8 cellular contexts compared by ENCODE assay signal in the genomic region with DNA sequence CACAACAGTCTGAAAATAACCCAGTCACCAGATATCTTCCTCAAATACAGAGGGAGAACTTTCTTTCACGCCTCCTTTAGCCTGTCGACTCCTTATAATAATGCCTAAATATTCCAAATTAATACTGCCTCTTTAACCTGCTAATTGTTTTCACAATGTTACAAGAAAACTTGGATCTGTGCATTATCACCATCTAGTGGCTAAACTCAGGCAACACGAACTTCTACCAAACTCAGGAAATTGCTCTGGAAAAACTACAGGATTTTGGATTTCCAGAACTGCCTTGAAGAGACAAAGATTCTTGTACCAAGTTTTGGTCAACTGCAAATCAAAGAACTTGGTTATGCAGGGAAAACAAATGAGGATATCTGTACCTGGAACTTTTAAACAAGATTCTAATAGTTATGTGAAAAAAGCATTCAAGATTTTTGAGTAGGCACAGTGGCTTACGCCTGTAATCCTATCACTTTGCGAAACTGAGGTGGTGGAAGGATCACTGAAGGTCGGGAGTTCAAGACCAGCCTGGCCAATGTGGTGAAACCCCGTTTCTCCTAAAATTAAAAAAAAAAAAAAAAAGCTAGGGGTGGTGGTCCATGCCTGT. TPM values are rescaled to one million over a fixed set of nuclear protein-coding genes. Genes with fewer than 3 reads are reported as not detected.
DNase-seq lines count a peak whose midpoint lies in the region; ATAC-seq, FAIRE-seq and TF ChIP-seq lines count a peak whose summit lies in the region.

No MANE protein-coding gene starts in this region.

- CTCF ChIA-PET in Caco-2 (lab: Charles Lee) = no interaction called here
- CTCF ChIA-PET in HEK293T (lab: Yijun Ruan, JAX) = interaction anchor here (0.6 to 1.9 kb wide), 12 partner anchors 9 to 1341 kb away, joined by 3 to 15 read pairs (median 4); no protein-coding TSS in a partner anchor
- CTCF ChIA-PET in WTC11 (lab: Charles Lee) = interaction anchor here (0.6 to 2.2 kb wide), 6 partner anchors 10 to 650 kb away, joined by 3 to 12 read pairs (median 4); partner anchors contain the start of gene CLN5

- DNase-seq in Caco-2 (peak in 1 of 2 experiments; percentile 14), HEK293T (ENCODE audit: extremely low spot score) (peak; percentile 68), WTC11 (ENCODE audit: low spot score) (no peak), COLO668 (lab: John Stamatoyannopoulos, UW; ENCODE audit: unreplicated experiment) (no peak), GOT3 (lab: John Stamatoyannopoulos, UW) (no peak)

- H3K9me3 ChIP-seq in Caco-2 = no peaks in the 10 kb centered on the region

- H3K4me1 Mint-ChIP-seq in Caco-2 (ENCODE audit: low read depth, unreplicated experiment) = no peaks in the 10 kb centered on the region
- peaks cover 3% of the 10 kb centered on the region; the same call in 1 of the 2 replicates for H3K4me1 Mint-ChIP-seq in WTC11

- H3K27me3 ChIP-seq in Caco-2 (replicated peaks; ENCODE audit: control insufficient read depth, insufficient read depth, low read length) = no peaks in the 10 kb centered on the region

- no peaks in the 10 kb centered on the region; the same call in none of the 2 replicates for H3K36me3 ChIP-seq in Caco-2 (ENCODE audit: control insufficient read depth, insufficient read depth, low read length)

- H3K4me1 ChIP-seq in Caco-2 = no peaks in the 10 kb centered on the region

- H3K27me3 Mint-ChIP-seq in Caco-2 (ENCODE audit: insufficient read depth, unreplicated experiment) (no peaks in the 10 kb centered on the region), WTC11 (ENCODE audit: low read depth) (no peaks in the 10 kb centered on the region)

- no peak overlapping the region for H3K27ac Mint-ChIP-seq in Caco-2 (ENCODE audit: unreplicated experiment)
- no peak overlapping the region for H3K27ac Mint-ChIP-seq in WTC11

- BruUV-seq in Caco-2 (replicated peaks; lab: Mats Ljungman, UMichigan) = no TSS peak

- peak; percentile 56 for ATAC-seq in WTC11
- ATAC-seq in GM21360 (IDR thresholded peaks at IDR 0.05; ENCODE audit: unreplicated experiment) = no peak
- no peak for ATAC-seq in GM18868 (IDR thresholded peaks at IDR 0.05; ENCODE audit: unreplicated experiment)

- TF ChIP-seq CTCF in Caco-2 (IDR thresholded peaks at IDR 0.05; ENCODE audit: insufficient read depth in 1 of 2, low read depth in 1 of 2, low read length in 1 of 2, severe bottlenecking in 1 of 2, unreplicated experiment in 1 of 2) (peak; percentile 54 to 80), WTC11 (IDR thresholded peaks at IDR 0.05) (peak; percentile 34)

- peak; percentile 72 for FAIRE-seq in islet of Langerhans (lab: Jason Lieb, UNC)

- H3K9me3 Mint-ChIP-seq in Caco-2 (ENCODE audit: unreplicated experiment) (no peaks in the 10 kb centered on the region), WTC11 (no peaks in the 10 kb centered on the region)

- POLR2A ChIA-PET in Caco-2 (lab: Charles Lee) (interaction anchor here (0.7 kb wide), 1 partner anchor 10 kb away, joined by 7 read pairs; no protein-coding TSS in a partner anchor), HEK293T (lab: Yijun Ruan, JAX) (interaction anchor here (1.2 to 1.9 kb wide), 3 partner anchors 10 to 19 kb away, joined by 3 to 10 read pairs (median 8); partner anchors contain the start of gene CLN5), WTC11 (lab: Charles Lee) (interaction anchor here (0.6 to 1.8 kb wide), 2 partner anchors 10 to 11 kb away, joined by 3 to 5 read pairs; partner anchors contain the start of gene CLN5)

- H3K36me3 Mint-ChIP-seq in Caco-2 (ENCODE audit: insufficient read depth, unreplicated experiment) (peaks cover 52% of the 10 kb centered on the region), WTC11 (peaks cover 12% of the 10 kb centered on the region)

- intact Hi-C loops in Caco-2 (cut with micrococcal nuclease; ENCODE audit: unreplicated experiment) = no loop called here

- H3K4me3 Mint-ChIP-seq in Caco-2 (ENCODE audit: unreplicated experiment) (no peak overlapping the region), WTC11 (no peak overlapping the region)

- no peak overlapping the region for H3K4me3 ChIP-seq in Caco-2 (ENCODE audit: low read depth, low read length)

TF ChIP-seq in HEK293T, 16 proteins besides CTCF, POLR2A, EP300 and RAD21:
- TF ChIP-seq ARNT (IDR thresholded peaks at IDR 0.05) = peak; percentile 78
- TF ChIP-seq BHLHE40 (IDR thresholded peaks at IDR 0.05; ENCODE audit: borderline replicate concordance) = no peak

TF ChIP-seq in WTC11, 78 proteins besides CTCF, POLR2A, EP300 and RAD21 (continues in another document):
- TF ChIP-seq ZNF219 (CRISPR knock-in tag; IDR thresholded peaks at IDR 0.05; ENCODE audit: borderline replicate concordance) (no peak), NR1H2 (CRISPR knock-in tag; IDR thresholded peaks at IDR 0.05) (no peak), ZMAT4 (CRISPR knock-in tag; IDR thresholded peaks at IDR 0.05) (no peak), ZBTB21 (CRISPR knock-in tag; IDR thresholded peaks at IDR 0.05; ENCODE audit: borderline replicate concordance) (no peak), ETV6 (CRISPR knock-in tag; IDR thresholded peaks at IDR 0.05) (no peak), TP53 (CRISPR knock-in tag; IDR thresholded peaks at IDR 0.05) (no peak), GABPB1 (CRISPR knock-in tag; IDR thresholded peaks at IDR 0.05) (no peak), RORB (CRISPR knock-in tag; IDR thresholded peaks at IDR 0.05) (no peak), ZNF232 (CRISPR knock-in tag; IDR thresholded peaks at IDR 0.05) (no peak), ATF2 (CRISPR knock-in tag; IDR thresholded peaks at IDR 0.05; ENCODE audit: borderline replicate concordance, low read depth) (no peak)
- TF ChIP-seq, protein P1, sequence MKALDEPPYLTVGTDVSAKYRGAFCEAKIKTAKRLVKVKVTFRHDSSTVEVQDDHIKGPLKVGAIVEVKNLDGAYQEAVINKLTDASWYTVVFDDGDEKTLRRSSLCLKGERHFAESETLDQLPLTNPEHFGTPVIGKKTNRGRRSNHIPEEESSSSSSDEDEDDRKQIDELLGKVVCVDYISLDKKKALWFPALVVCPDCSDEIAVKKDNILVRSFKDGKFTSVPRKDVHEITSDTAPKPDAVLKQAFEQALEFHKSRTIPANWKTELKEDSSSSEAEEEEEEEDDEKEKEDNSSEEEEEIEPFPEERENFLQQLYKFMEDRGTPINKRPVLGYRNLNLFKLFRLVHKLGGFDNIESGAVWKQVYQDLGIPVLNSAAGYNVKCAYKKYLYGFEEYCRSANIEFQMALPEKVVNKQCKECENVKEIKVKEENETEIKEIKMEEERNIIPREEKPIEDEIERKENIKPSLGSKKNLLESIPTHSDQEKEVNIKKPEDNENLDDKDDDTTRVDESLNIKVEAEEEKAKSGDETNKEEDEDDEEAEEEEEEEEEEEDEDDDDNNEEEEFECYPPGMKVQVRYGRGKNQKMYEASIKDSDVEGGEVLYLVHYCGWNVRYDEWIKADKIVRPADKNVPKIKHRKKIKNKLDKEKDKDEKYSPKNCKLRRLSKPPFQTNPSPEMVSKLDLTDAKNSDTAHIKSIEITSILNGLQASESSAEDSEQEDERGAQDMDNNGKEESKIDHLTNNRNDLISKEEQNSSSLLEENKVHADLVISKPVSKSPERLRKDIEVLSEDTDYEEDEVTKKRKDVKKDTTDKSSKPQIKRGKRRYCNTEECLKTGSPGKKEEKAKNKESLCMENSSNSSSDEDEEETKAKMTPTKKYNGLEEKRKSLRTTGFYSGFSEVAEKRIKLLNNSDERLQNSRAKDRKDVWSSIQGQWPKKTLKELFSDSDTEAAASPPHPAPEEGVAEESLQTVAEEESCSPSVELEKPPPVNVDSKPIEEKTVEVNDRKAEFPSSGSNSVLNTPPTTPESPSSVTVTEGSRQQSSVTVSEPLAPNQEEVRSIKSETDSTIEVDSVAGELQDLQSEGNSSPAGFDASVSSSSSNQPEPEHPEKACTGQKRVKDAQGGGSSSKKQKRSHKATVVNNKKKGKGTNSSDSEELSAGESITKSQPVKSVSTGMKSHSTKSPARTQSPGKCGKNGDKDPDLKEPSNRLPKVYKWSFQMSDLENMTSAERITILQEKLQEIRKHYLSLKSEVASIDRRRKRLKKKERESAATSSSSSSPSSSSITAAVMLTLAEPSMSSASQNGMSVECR (CRISPR knock-in tag; IDR thresholded peaks at IDR 0.05; ENCODE audit: borderline replicate concordance) = no peak
- TF ChIP-seq, protein P2, sequence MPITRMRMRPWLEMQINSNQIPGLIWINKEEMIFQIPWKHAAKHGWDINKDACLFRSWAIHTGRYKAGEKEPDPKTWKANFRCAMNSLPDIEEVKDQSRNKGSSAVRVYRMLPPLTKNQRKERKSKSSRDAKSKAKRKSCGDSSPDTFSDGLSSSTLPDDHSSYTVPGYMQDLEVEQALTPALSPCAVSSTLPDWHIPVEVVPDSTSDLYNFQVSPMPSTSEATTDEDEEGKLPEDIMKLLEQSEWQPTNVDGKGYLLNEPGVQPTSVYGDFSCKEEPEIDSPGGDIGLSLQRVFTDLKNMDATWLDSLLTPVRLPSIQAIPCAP (CRISPR knock-in tag; IDR thresholded peaks at IDR 0.05) = no peak

RNA-seq across cellular contexts. Expression of gene CLN5, which starts 10.8 kb away (rescaled TPM):
- total RNA-seq in Caco-2 (2022) (15.4 and 20.1 TPM in 2 replicates), WTC11 (2021) (9.2 to 11.9 TPM (median 9.3 TPM) in 3 replicates)

RNA-seq across cellular contexts. Expression of gene FBXL3, which starts 24.3 kb away (rescaled TPM):
- 26.0 and 31.8 TPM in 2 replicates for total RNA-seq in Caco-2 (2022)
- 9.9 to 10.4 TPM (median 9.9 TPM) in 3 replicates for total RNA-seq in WTC11 (2021)

RNA-seq across cellular contexts. Expression of gene ACOD1, which starts 54.4 kb away (rescaled TPM):
- not detected in 2 replicates for total RNA-seq in Caco-2 (2022)
- not detected in 3 replicates for total RNA-seq in WTC11 (2021)
